Comparison of ENCODE assay signal across 8 cellular contexts in genomic region chr15:29822100-29822684, GRCh38. TPM values are rescaled to one million over a fixed set of nuclear protein-coding genes. Genes with fewer than 3 reads are reported as not detected.
DNase-seq lines count a peak whose midpoint lies in the region; ATAC-seq and TF ChIP-seq lines count a peak whose summit lies in the region.

TJP1 (minus strand) TSS chr15:29822468; CDS start chr15:29822028, 440 bp downstream.

- peaks cover 2 to 7% of the 10 kb centered on the region in 2 donors for H3K36me3 Mint-ChIP-seq in activated T-cell treated with anti-CD3 and anti-CD28 coated beads, Interleukin-2, amount 50 U/mL, for 72 hours (ENCODE audit: insufficient read depth in 2 of 2)
- peaks cover 14% of the 10 kb centered on the region for H3K36me3 Mint-ChIP-seq in natural killer cell

- no peaks in the 10 kb centered on the region for H3K9me3 ChIP-seq in gastroesophageal sphincter

- peak within 1 kb of the TSS; percentile 89 to 90 for H3K4me3 ChIP-seq in gastroesophageal sphincter

- no peaks in the 10 kb centered on the region for H3K27me3 ChIP-seq in gastroesophageal sphincter

- peak within 1 kb of the TSS; percentile 54 to 66 for H3K4me3 Mint-ChIP-seq in activated T-cell treated with anti-CD3 and anti-CD28 coated beads, Interleukin-2, amount 50 U/mL, for 72 hours
- H3K4me3 Mint-ChIP-seq in natural killer cell = peak within 1 kb of the TSS; percentile 69

- no peak within 1 kb of the TSS for H3K27ac Mint-ChIP-seq in activated T-cell treated with anti-CD3 and anti-CD28 coated beads, Interleukin-2, amount 50 U/mL, for 72 hours
- no peak within 1 kb of the TSS for H3K27ac Mint-ChIP-seq in natural killer cell

- WGBS in gastroesophageal sphincter (ENCODE audit: low coverage in 1 of 2), 2 donors = 3% methylated on average over 7 of the region's 80 CpGs; no CpG with 5 or more reads in 1 of the 2 donors

- peak in 1 of 4 experiments; percentile 10 for TF ChIP-seq CTCF in gastroesophageal sphincter (IDR thresholded peaks at IDR 0.05)
- no peak for TF ChIP-seq CTCF in natural killer cell (IDR thresholded peaks at IDR 0.05)

- peak; percentile 82 to 84 for TF ChIP-seq POLR2A in gastroesophageal sphincter (IDR thresholded peaks at IDR 0.05)

- peaks cover 6% of the 10 kb centered on the region for H3K4me1 Mint-ChIP-seq in activated T-cell treated with anti-CD3 and anti-CD28 coated beads, Interleukin-2, amount 50 U/mL, for 72 hours (ENCODE audit: low read depth)
- H3K4me1 Mint-ChIP-seq in natural killer cell = peaks cover 14 to 15% of the 10 kb centered on the region in 2 donors

- DNase-seq in GM04504 (ENCODE audit: low read depth) = peak; percentile 56
- DNase-seq in M059J (ENCODE audit: low read depth) = peak; percentile 74
- no peak for DNase-seq in activated T-cell treated with anti-CD3 and anti-CD28 coated beads, Interleukin-2, amount 50 U/mL, for 72 hours
- no peak for DNase-seq in natural killer cell
- DNase-seq in NCI-H2107 (lab: John Stamatoyannopoulos, UW) = no peak
- no peak for DNase-seq in SIG-M5 treated with dmso at 0.1 percent for 504 hours (lab: John Stamatoyannopoulos, UW; ENCODE audit: unreplicated experiment)

- no peaks in the 10 kb centered on the region for H3K36me3 ChIP-seq in gastroesophageal sphincter

- peak within 1 kb of the TSS; percentile 85 to 98 (median 96) for H3K27ac ChIP-seq in gastroesophageal sphincter

- intact Hi-C loops in natural killer cell (cut with micrococcal nuclease) = no loop called here

- ATAC-seq in activated T-cell treated with anti-CD3 and anti-CD28 coated beads, Interleukin-2, amount 50 U/mL, for 72 hours (replicated peaks in 1 of 2) = peak in 1 of 2 donors; percentile 19
- ATAC-seq in gastroesophageal sphincter = peak; percentile 93
- ATAC-seq in natural killer cell = peak in 1 of 3 donors; percentile 9
- ATAC-seq in HG03460 (IDR thresholded peaks at IDR 0.05; ENCODE audit: unreplicated experiment) = no peak

- TF ChIP-seq EP300 in gastroesophageal sphincter (IDR thresholded peaks at IDR 0.05) = no peak

- H3K9me3 Mint-ChIP-seq in activated T-cell treated with anti-CD3 and anti-CD28 coated beads, Interleukin-2, amount 50 U/mL, for 72 hours = peaks cover 3 to 4% of the 10 kb centered on the region in 2 donors
- peaks cover 2 to 7% of the 10 kb centered on the region in 2 donors for H3K9me3 Mint-ChIP-seq in natural killer cell

- peaks cover 0 to 38% (median 0%) of the 10 kb centered on the region in 3 donors for H3K4me1 ChIP-seq in gastroesophageal sphincter

- H3K27me3 Mint-ChIP-seq in activated T-cell treated with anti-CD3 and anti-CD28 coated beads, Interleukin-2, amount 50 U/mL, for 72 hours (ENCODE audit: low read depth) = peaks cover 52% of the 10 kb centered on the region
- H3K27me3 Mint-ChIP-seq in natural killer cell (ENCODE audit: low read depth in 2 of 2) = peaks cover 21 to 39% of the 10 kb centered on the region in 2 donors

RNA-seq across cellular contexts. Expression of gene TJP1, which starts in this region (rescaled TPM):
- 18.2 and 45.2 TPM in 2 replicates for total RNA-seq in M059J (2014; rRNA removed; shearing (Covaris generic))
- under 1 TPM; 0.16 to 0.24 TPM for total RNA-seq in activated T-cell treated with anti-CD3 and anti-CD28 coated beads, Interleukin-2, amount 50 U/mL, for 72 hours
- total RNA-seq in gastroesophageal sphincter (100 to 1,000 TPM; 100 to 115 (median 103) TPM), natural killer cell (not detected)

Comparison
In these comparisons a context has a peak if more than half of its experiments do, and no peak if none do; other contexts are left out.
1. RNA of gene TJP1 (total RNA-seq): 100 to 115 TPM in gastroesophageal sphincter and 18.2 to 45.2 TPM in M059J; 0.16 to 0.24 TPM in activated T-cell treated with anti-CD3 and anti-CD28 coated beads, Interleukin-2, amount 50 U/mL, for 72 hours and not detected in natural killer cell; every median in the first group is over 10 times any median in the second.
2. DNase-seq: peak in GM04504 (single experiment) and M059J (single experiment); none in activated T-cell treated with anti-CD3 and anti-CD28 coated beads, Interleukin-2, amount 50 U/mL, for 72 hours (0 of 2), natural killer cell (single experiment), NCI-H2107 (single experiment) and SIG-M5 treated with dmso at 0.1 percent for 504 hours (single experiment).